ENCODE assay signal across 13 cellular contexts in genomic region chr5:88940712-88941111, GRCh38. TPM values are rescaled to one million over a fixed set of nuclear protein-coding genes. Genes with fewer than 3 reads are reported as not detected.
DNase-seq lines count a peak whose midpoint lies in the region; ATAC-seq, FAIRE-seq and TF ChIP-seq lines count a peak whose summit lies in the region.
"Had no signal": no experiment of that assay in that cellular context is flagged by ENCODE, and none has a peak within 500 bp of the region (broad histone marks: within the 10 kb centered on the region; RNA-seq: fewer than 3 reads in every experiment).

No MANE protein-coding gene starts in this region.

- intact Hi-C loops in activated T-helper 2 cell treated with anti-CD3 and anti-CD28 coated beads, Interferon-gamma antibody, Interleukin-2, Interleukin-4, amounts not matched to agents 10 μg/mL and 5 μg/mL and 100 μg/mL, durations not matched to agents 14 hours and 24 hours and 36 hours (cut with micrococcal nuclease): no loop called here

- DNase-seq in GM03348 (ENCODE audit: low spot score): peak; percentile 20
- peak; percentile 41 for DNase-seq in OCI-M1 (lab: John Stamatoyannopoulos, UW)
- DNase-seq in H7: no peak
- no peak for DNase-seq in small intestine
- no peak for DNase-seq in activated T-helper 2 cell treated with anti-CD3 and anti-CD28 coated beads, Interferon-gamma antibody, Interleukin-2, Interleukin-4, amounts not matched to agents 10 μg/mL and 5 μg/mL and 100 μg/mL, durations not matched to agents 14 hours and 24 hours and 36 hours (ENCODE audit: low spot score)
- no peak for DNase-seq in suprapubic skin (ENCODE audit: low spot score in 2 of 2)
- DNase-seq: caudate nucleus, KBM-7, left cardiac atrium, testis had no signal

- no peak overlapping the region for H3K4me3 Mint-ChIP-seq in activated T-helper 2 cell treated with anti-CD3 and anti-CD28 coated beads, Interferon-gamma antibody, Interleukin-2, Interleukin-4, amounts not matched to agents 10 μg/mL and 5 μg/mL and 100 μg/mL, durations not matched to agents 14 hours and 24 hours and 36 hours (ENCODE audit: low read depth)

- H3K27ac ChIP-seq in small intestine (ENCODE audit: low read depth in 1 of 2, low read length in 1 of 2) (no peak overlapping the region), suprapubic skin (no peak overlapping the region)
- H3K27ac ChIP-seq: testis had no signal

- H3K27ac Mint-ChIP-seq in activated T-helper 2 cell treated with anti-CD3 and anti-CD28 coated beads, Interferon-gamma antibody, Interleukin-2, Interleukin-4, amounts not matched to agents 10 μg/mL and 5 μg/mL and 100 μg/mL, durations not matched to agents 14 hours and 24 hours and 36 hours: no peak overlapping the region

- H3K4me1 ChIP-seq in small intestine (ENCODE audit: control insufficient read depth in 2 of 2, insufficient read depth in 1 of 2, low read depth in 1 of 2, low read length in 1 of 2) (no peaks in the 10 kb centered on the region), suprapubic skin (no peaks in the 10 kb centered on the region)
- H3K4me1 ChIP-seq: testis had no signal

- no peaks in the 10 kb centered on the region for H3K9me3 ChIP-seq in small intestine (ENCODE audit: control insufficient read depth, low read depth)
- no peaks in the 10 kb centered on the region for H3K9me3 ChIP-seq in suprapubic skin
- H3K9me3 ChIP-seq: testis had no signal

- H3K27me3 Mint-ChIP-seq in activated T-helper 2 cell treated with anti-CD3 and anti-CD28 coated beads, Interferon-gamma antibody, Interleukin-2, Interleukin-4, amounts not matched to agents 10 μg/mL and 5 μg/mL and 100 μg/mL, durations not matched to agents 14 hours and 24 hours and 36 hours (ENCODE audit: low read depth): peaks cover 3% of the 10 kb centered on the region

- TF ChIP-seq CTCF in suprapubic skin (IDR thresholded peaks at IDR 0.05): no peak

- WGBS in small intestine, 3 donors: 79 to 87% (median 85%) methylated on average over 1 of the region's 1 CpG
- WGBS in suprapubic skin: 93% methylated on average over 1 of the region's 1 CpG

- no peaks in the 10 kb centered on the region for H3K9me3 Mint-ChIP-seq in activated T-helper 2 cell treated with anti-CD3 and anti-CD28 coated beads, Interferon-gamma antibody, Interleukin-2, Interleukin-4, amounts not matched to agents 10 μg/mL and 5 μg/mL and 100 μg/mL, durations not matched to agents 14 hours and 24 hours and 36 hours

- no peak for TF ChIP-seq POLR2A in suprapubic skin (IDR thresholded peaks at IDR 0.05)

- ATAC-seq in GM19372 (IDR thresholded peaks at IDR 0.05; ENCODE audit: low read depth, unreplicated experiment) (peak; percentile 93), HG02884 (IDR thresholded peaks at IDR 0.05; ENCODE audit: unreplicated experiment) (peak; percentile 70)
- ATAC-seq: left cardiac atrium, Right ventricle myocardium inferior had no signal

- no peaks in the 10 kb centered on the region for H3K36me3 ChIP-seq in H7 (replicated peaks; ENCODE audit: control insufficient read depth, insufficient read depth, low read length)
- no peaks in the 10 kb centered on the region for H3K36me3 ChIP-seq in small intestine (ENCODE audit: control insufficient read depth in 2 of 2, insufficient read depth in 2 of 2, low read length in 2 of 2)
- H3K36me3 ChIP-seq in suprapubic skin: no peaks in the 10 kb centered on the region

- H3K27me3 ChIP-seq in H7 (ENCODE audit: control insufficient read depth, insufficient read depth, low read length) (no peaks in the 10 kb centered on the region), small intestine (ENCODE audit: control insufficient read depth in 2 of 2, insufficient read depth in 2 of 2, low read length in 2 of 2) (no peaks in the 10 kb centered on the region), suprapubic skin (no peaks in the 10 kb centered on the region)
- H3K27me3 ChIP-seq: testis had no signal

- TF ChIP-seq EP300 in suprapubic skin (IDR thresholded peaks at IDR 0.05): no peak

- no peaks in the 10 kb centered on the region for H3K36me3 Mint-ChIP-seq in activated T-helper 2 cell treated with anti-CD3 and anti-CD28 coated beads, Interferon-gamma antibody, Interleukin-2, Interleukin-4, amounts not matched to agents 10 μg/mL and 5 μg/mL and 100 μg/mL, durations not matched to agents 14 hours and 24 hours and 36 hours (ENCODE audit: low read depth)

- no peaks in the 10 kb centered on the region for H3K4me1 Mint-ChIP-seq in activated T-helper 2 cell treated with anti-CD3 and anti-CD28 coated beads, Interferon-gamma antibody, Interleukin-2, Interleukin-4, amounts not matched to agents 10 μg/mL and 5 μg/mL and 100 μg/mL, durations not matched to agents 14 hours and 24 hours and 36 hours (ENCODE audit: low read depth)

- no peak for FAIRE-seq in small intestine (lab: Jason Lieb, UNC)

- H3K4me3 ChIP-seq in H7 (ENCODE audit: insufficient read depth, low read depth, low read length): no peak overlapping the region
- no peak overlapping the region for H3K4me3 ChIP-seq in small intestine (ENCODE audit: low read depth in 1 of 2, low read length in 2 of 2)
- H3K4me3 ChIP-seq in suprapubic skin: no peak overlapping the region
- H3K4me3 ChIP-seq: testis had no signal

RNA-seq across cellular contexts. Expression of gene MEF2C, which starts 57.7 kb away (rescaled TPM):
- 3.4 and 5.5 TPM in 2 replicates for total RNA-seq in H7 (2014; rRNA removed; shearing (Covaris generic))
- 1 to 10 TPM in 2 of 3 donors, under 1 TPM in 1; 0.89 to 7.2 (median 4.6) TPM for polyA plus RNA-seq in small intestine
- total RNA-seq in activated T-helper 2 cell treated with anti-CD3 and anti-CD28 coated beads, Interferon-gamma antibody, Interleukin-2, Interleukin-4, amounts not matched to agents 10 μg/mL and 5 μg/mL and 100 μg/mL, durations not matched to agents 14 hours and 24 hours and 36 hours: 0.25 and 0.30 TPM in 2 replicates
- 10 to 100 TPM in 2 of 4 donors, 1 to 10 TPM in 2; 5.9 to 15.9 (median 10.1) TPM for total RNA-seq in suprapubic skin

Comparison
In these comparisons a context has a peak if more than half of its experiments do, and no peak if none do; other contexts are left out.
1. DNase-seq: peak in GM03348 (single experiment) and OCI-M1 (single experiment); none in H7 (single experiment), small intestine (single experiment), activated T-helper 2 cell treated with anti-CD3 and anti-CD28 coated beads, Interferon-gamma antibody, Interleukin-2, Interleukin-4, amounts not matched to agents 10 μg/mL and 5 μg/mL and 100 μg/mL, durations not matched to agents 14 hours and 24 hours and 36 hours (single experiment) and suprapubic skin (0 of 2).